ENCODE assay signal across 8 cellular contexts in genomic region chr2:97871096-97871780, GRCh38.
A peak's percentile ranks its signal among the peaks of the same experiment; 100 is the strongest.
DNase-seq lines count a peak whose midpoint lies in the region; TF ChIP-seq lines count a peak whose summit lies in the region.

No MANE protein-coding gene starts in this region.

- peaks cover 33% of the 10 kb centered on the region for H3K4me1 Mint-ChIP-seq in Calu3 (ENCODE audit: low read depth, unreplicated experiment)
- H3K4me1 Mint-ChIP-seq in chondrocyte (ENCODE audit: low read depth): peaks cover 37% of the 10 kb centered on the region
- peaks cover 7 to 18% of the 10 kb centered on the region in 2 experiments for H3K4me1 Mint-ChIP-seq in H9

- H3K18ac ChIP-seq in H9 (ENCODE audit: insufficient read length, low read depth, low read length): no peak overlapping the region

- H3K27me3 ChIP-seq in KMS-11 (ENCODE audit: insufficient read depth, low read depth) (no peaks in the 10 kb centered on the region), neutrophil (no peaks in the 10 kb centered on the region), H9 (ENCODE audit: insufficient read depth, low read length) (no peaks in the 10 kb centered on the region)

- H3K36me3 Mint-ChIP-seq in Calu3 (ENCODE audit: insufficient read depth, unreplicated experiment) (peaks cover 4% of the 10 kb centered on the region), chondrocyte (ENCODE audit: low read depth) (no peaks in the 10 kb centered on the region), H9 (ENCODE audit: insufficient read depth in 1 of 3, low read depth in 3 of 3) (peaks cover 23 to 29% (median 26%) of the 10 kb centered on the region in 3 experiments)

- H4K20me1 ChIP-seq in KMS-11 (ENCODE audit: insufficient read depth): no peaks in the 10 kb centered on the region
- no peaks in the 10 kb centered on the region for H4K20me1 ChIP-seq in H9 (ENCODE audit: control insufficient read depth, insufficient read depth, insufficient read length)

- peak overlapping the region; percentile 45; the same call in 1 of the 2 replicates for H3K4me2 ChIP-seq in KMS-11
- no peak overlapping the region for H3K4me2 ChIP-seq in H9 (ENCODE audit: insufficient read depth, insufficient read length, low read length)

- intact Hi-C loops in Calu3 (cut with micrococcal nuclease; ENCODE audit: unreplicated experiment): no loop called here

- H3K4me1 ChIP-seq in KMS-11 (ENCODE audit: low read depth, poor library complexity, severe bottlenecking) (peaks cover 33% of the 10 kb centered on the region), neutrophil (ENCODE audit: control insufficient read depth in 1 of 2, insufficient read depth in 1 of 2, low read depth in 1 of 2, low read length in 1 of 2) (peaks cover 34 to 37% of the 10 kb centered on the region in 2 experiments), H9 (ENCODE audit: insufficient read depth, low read length) (peaks cover 2% of the 10 kb centered on the region; the same call in 1 of the 2 replicates)

- no peak overlapping the region for H3K4ac ChIP-seq in H9 (ENCODE audit: low read depth, low read length)

- no peaks in the 10 kb centered on the region for H3K23me2 ChIP-seq in H9 (ENCODE audit: insufficient read length, low read depth, low read length, poor library complexity, severe bottlenecking)

- H3K36me3 ChIP-seq in KMS-11 (ENCODE audit: insufficient read depth) (no peaks in the 10 kb centered on the region), neutrophil (no peaks in the 10 kb centered on the region)

- no peak overlapping the region for H4K91ac ChIP-seq in H9 (ENCODE audit: insufficient read length, low read depth, low read length)

- no peaks in the 10 kb centered on the region for H3K79me1 ChIP-seq in H9 (ENCODE audit: insufficient read depth, low read depth, low read length, poor library complexity, severe bottlenecking)

- H4K8ac ChIP-seq in H9 (replicated peaks; ENCODE audit: insufficient read length, low read depth, low read length): no peak overlapping the region

- WGBS in H9 (ENCODE audit: extremely low coverage, insufficient read length, low lambda C conversion rate): no CpG with 5 or more reads among the region's 4 CpGs

- H3K9ac ChIP-seq in KMS-11: peak overlapping the region; percentile 13; the same call in 1 of the 2 replicates
- H3K9ac ChIP-seq in H9 (ENCODE audit: extremely low read depth, insufficient read length, low read length): no peak overlapping the region

- H2AFZ ChIP-seq in KMS-11 (ENCODE audit: low read depth) (no peak overlapping the region), H9 (ENCODE audit: low read length) (no peak overlapping the region)

- H3K27ac ChIP-seq in KMS-11 (peak overlapping the region; percentile 42; the same call in 1 of the 2 replicates), neutrophil (peak overlapping the region; percentile 78), H9 (ENCODE audit: insufficient read length, low read depth, low read length) (no peak overlapping the region)

- BruUV-seq in Calu3 (replicated peaks; lab: Mats Ljungman, UMichigan): no TSS peak

- no peak overlapping the region for H2BK5ac ChIP-seq in H9 (ENCODE audit: insufficient read length, low read length)

- H3K4me3 ChIP-seq in KMS-11 (IDR thresholded peaks at IDR 0.05; ENCODE audit: insufficient read depth, low read depth, low read length): no peak overlapping the region
- H3K4me3 ChIP-seq in neutrophil (ENCODE audit: low read depth in 1 of 2, low read length in 1 of 2): no peak overlapping the region

- H3K79me2 ChIP-seq in KMS-11 (ENCODE audit: insufficient read depth, low read depth) (0 out of 2 replicates have a peak, but pooled peaks cover 3% of the 10 kb centered on the region), H9 (ENCODE audit: insufficient read depth, low read length) (no peaks in the 10 kb centered on the region)

- no peak overlapping the region for H2BK12ac ChIP-seq in H9 (ENCODE audit: insufficient read length, low read depth, low read length)

- no peaks in the 10 kb centered on the region for H3K27me3 Mint-ChIP-seq in Calu3 (ENCODE audit: unreplicated experiment)
- H3K27me3 Mint-ChIP-seq in chondrocyte (ENCODE audit: low read depth): no peaks in the 10 kb centered on the region
- no peaks in the 10 kb centered on the region; the same call in 1 of the 2 replicates for H3K27me3 Mint-ChIP-seq in H9 (ENCODE audit: low read depth)

- no peak overlapping the region for H2BK15ac ChIP-seq in H9 (ENCODE audit: low read depth, low read length)

- H3K4me3 Mint-ChIP-seq in Calu3 (ENCODE audit: low read depth, unreplicated experiment): peak overlapping the region; percentile 33
- no peak overlapping the region for H3K4me3 Mint-ChIP-seq in chondrocyte (ENCODE audit: unreplicated experiment)
- H3K4me3 Mint-ChIP-seq in H9: no peak overlapping the region

- H3K9me3 ChIP-seq in neutrophil: no peaks in the 10 kb centered on the region
- no peaks in the 10 kb centered on the region for H3K9me3 ChIP-seq in H9 (ENCODE audit: control insufficient read depth, low read depth, low read length)

- H3K27ac Mint-ChIP-seq in Calu3 (ENCODE audit: unreplicated experiment) (peak overlapping the region; percentile 92), chondrocyte (ENCODE audit: unreplicated experiment) (peak overlapping the region; percentile 96), H9 (no peak overlapping the region)

- no peak overlapping the region for H4K5ac ChIP-seq in H9 (ENCODE audit: insufficient read length, low read depth, low read length)

- no peak overlapping the region for H2BK120ac ChIP-seq in H9 (ENCODE audit: low read depth, low read length, poor library complexity, severe bottlenecking)

- H3K56ac ChIP-seq in H9 (ENCODE audit: insufficient read length, low read depth, low read length): no peak overlapping the region

- no peak overlapping the region for H3K23ac ChIP-seq in H9 (ENCODE audit: insufficient read length, low read depth, low read length)

- TF ChIP-seq CTCF in Calu3 (IDR thresholded peaks at IDR 0.05; ENCODE audit: unreplicated experiment) (no peak), KMS-11 (conservative IDR thresholded peaks at IDR 0.05; ENCODE audit: low read depth, low read length) (no peak), chondrocyte (IDR thresholded peaks at IDR 0.05) (no peak), neutrophil (IDR thresholded peaks at IDR 0.05) (no peak), H9 (conservative IDR thresholded peaks at IDR 0.05) (no peak)

- H2AK5ac ChIP-seq in H9 (ENCODE audit: insufficient read length, low read length): no peak overlapping the region

- H3K9me3 Mint-ChIP-seq in Calu3 (ENCODE audit: low read depth, unreplicated experiment) (peaks cover 3% of the 10 kb centered on the region), chondrocyte (ENCODE audit: low read depth) (peaks cover 6% of the 10 kb centered on the region), H9 (peaks cover 24 to 26% of the 10 kb centered on the region in 2 experiments)

- H3T11ph ChIP-seq in H9 (ENCODE audit: low read length): no peak overlapping the region

- no peak overlapping the region for H2BK20ac ChIP-seq in H9 (ENCODE audit: low read depth, low read length, poor library complexity, severe bottlenecking)

- no peak overlapping the region for H3K14ac ChIP-seq in H9 (ENCODE audit: insufficient read depth, low read length)

- DNase-seq in Calu3 (peak; percentile 39), chondrocyte (ENCODE audit: low spot score) (no peak), Kasumi-1 (lab: John Stamatoyannopoulos, UW) (no peak), NCI-H1092 (lab: John Stamatoyannopoulos, UW) (no peak), activated gamma-delta T cell (lab: John Stamatoyannopoulos, UW) (no peak), H9 (no peak)

- CTCF ChIA-PET in Calu3 (lab: Charles Lee): interaction anchor here (1.2 kb wide), 1 partner anchor 56 kb away, joined by 3 read pairs; no protein-coding TSS in a partner anchor

Comparison
In these comparisons a context has a peak if more than half of its experiments do, and no peak if none do; other contexts are left out.
1. H3K27ac Mint-ChIP-seq: peak in Calu3 (single experiment) and chondrocyte (single experiment); none in H9 (0 of 3).